In genomic region chr13:30441304-30441703, GRCh38 we compare ENCODE assay signal across 12 cellular contexts. TPM values are rescaled to one million over a fixed set of nuclear protein-coding genes. Genes with fewer than 3 reads are reported as not detected.
DNase-seq lines count a peak whose midpoint lies in the region; ATAC-seq and TF ChIP-seq lines count a peak whose summit lies in the region.
"Had no signal": no experiment of that assay in that cellular context is flagged by ENCODE, and none has a peak within 500 bp of the region (broad histone marks: within the 10 kb centered on the region; RNA-seq: fewer than 3 reads in every experiment).

No MANE protein-coding gene starts in this region.

- H3K4me1 ChIP-seq in colonic mucosa: no peaks in the 10 kb centered on the region

- no peaks in the 10 kb centered on the region for H3K36me3 Mint-ChIP-seq in effector memory CD8-positive, alpha-beta T cell (ENCODE audit: insufficient read depth)

- peaks cover 0 to 5% of the 10 kb centered on the region in 2 donors for H3K27me3 Mint-ChIP-seq in effector memory CD8-positive, alpha-beta T cell

- H3K27ac Mint-ChIP-seq in effector memory CD8-positive, alpha-beta T cell: no peak overlapping the region

- H3K4me3 Mint-ChIP-seq in effector memory CD8-positive, alpha-beta T cell: no peak overlapping the region

- intact Hi-C loops in colonic mucosa (cut with DNase I): no loop called here
- intact Hi-C loops in left ventricle myocardium superior (cut with micrococcal nuclease): no loop called here

- TF ChIP-seq CTCF in colonic mucosa (IDR thresholded peaks at IDR 0.05): no peak

- no peaks in the 10 kb centered on the region for H3K9me3 ChIP-seq in colonic mucosa

- H3K9ac ChIP-seq in colonic mucosa (ENCODE audit: low read depth in 2 of 2, low read length in 2 of 2): no peak overlapping the region

- no peaks in the 10 kb centered on the region for H3K9me3 Mint-ChIP-seq in effector memory CD8-positive, alpha-beta T cell

- ATAC-seq in GM18909 (IDR thresholded peaks at IDR 0.05; ENCODE audit: poor library complexity, unreplicated experiment) (peak; percentile 38), HG03571 (IDR thresholded peaks at IDR 0.05; ENCODE audit: unreplicated experiment) (peak; percentile 29), GM18858 (IDR thresholded peaks at IDR 0.05; ENCODE audit: unreplicated experiment) (no peak), left ventricle myocardium superior (no peak), HG02623 (IDR thresholded peaks at IDR 0.05; ENCODE audit: unreplicated experiment) (no peak)
- ATAC-seq in effector memory CD8-positive, alpha-beta T cell (replicated peaks): no peak
- ATAC-seq: left colon had no signal

- H3K27me3 ChIP-seq in colonic mucosa: no peaks in the 10 kb centered on the region

- in situ Hi-C loops in ACHN (cut with HindIII; ENCODE audit: low pct_ligation_motif_present, low pct_unique_long_range_greater_than_20kb, low sequenced_read_pairs): no loop called here

- H3K4me1 Mint-ChIP-seq in effector memory CD8-positive, alpha-beta T cell (ENCODE audit: low read depth in 2 of 2): peaks cover 3 to 4% of the 10 kb centered on the region in 2 donors

- DNase-seq in ACHN: peak; percentile 77
- peak; percentile 7 for DNase-seq in colonic mucosa
- no peak for DNase-seq in left ventricle myocardium superior
- DNase-seq in effector memory CD8-positive, alpha-beta T cell: no peak
- DNase-seq: activated CD4-positive, alpha-beta T cell treated with anti-CD3 and anti-CD28 coated beads for 4 hours; activated effector memory CD4-positive, alpha-beta T cell treated with anti-CD3 and anti-CD28 coated beads, Interleukin-2, amount 50 U/mL, for 16 hours; EL; left colon had no signal

- no peak overlapping the region for H3K27ac ChIP-seq in colonic mucosa

- H3K36me3 ChIP-seq in colonic mucosa: no peaks in the 10 kb centered on the region

- H3K4me3 ChIP-seq in colonic mucosa: no peak overlapping the region

RNA-seq across cellular contexts. Expression of gene UBE2L5, which starts 19.0 kb away (rescaled TPM):
- total RNA-seq in colonic mucosa (not detected), left ventricle myocardium superior (not detected)
- total RNA-seq: left colon had no signal

RNA-seq across cellular contexts. Expression of gene HMGB1, which starts 24.4 kb away (rescaled TPM):
- total RNA-seq in colonic mucosa (100 to 1,000 TPM; 277 to 445 TPM), left ventricle myocardium superior (180 TPM)

Comparison
In these comparisons a context has a peak if more than half of its experiments do, and no peak if none do; other contexts are left out.
1. DNase-seq: peak in ACHN (single experiment) and colonic mucosa (single experiment); none in left ventricle myocardium superior (single experiment) and effector memory CD8-positive, alpha-beta T cell (0 of 3).
2. ATAC-seq: peak in GM18909 (single experiment) and HG03571 (single experiment); none in GM18858 (single experiment), left ventricle myocardium superior (single experiment), effector memory CD8-positive, alpha-beta T cell (single experiment) and HG02623 (single experiment).